ENCODE assay signal across 16 cellular contexts in the genomic region with DNA sequence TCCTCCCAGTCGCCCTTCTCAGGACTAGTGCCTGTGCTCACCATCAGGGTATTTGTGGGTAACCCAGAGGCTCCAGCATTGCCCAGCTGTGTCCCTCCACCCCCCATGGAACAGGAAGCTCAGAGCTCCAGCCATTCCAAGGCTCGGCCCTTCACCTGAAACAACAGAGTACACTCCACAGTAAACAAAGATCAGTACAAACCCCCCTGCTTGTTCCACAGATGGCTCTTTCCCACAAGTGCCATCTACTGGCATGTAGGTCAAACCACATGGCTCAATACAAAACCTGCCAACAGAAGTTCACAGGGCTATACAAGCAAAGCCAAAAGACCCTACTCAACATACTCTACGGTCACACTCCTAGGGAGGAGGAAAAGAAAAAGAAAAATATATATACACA.
DNase-seq lines count a peak whose midpoint lies in the region; ATAC-seq, FAIRE-seq and TF ChIP-seq lines count a peak whose summit lies in the region.
"Had no signal": no experiment of that assay in that cellular context is flagged by ENCODE, and none has a peak within 500 bp of the region (broad histone marks: within the 10 kb centered on the region; RNA-seq: fewer than 3 reads in every experiment).

No MANE protein-coding gene starts in this region.

- H4K8ac ChIP-seq in neuronal stem cell (ENCODE audit: low read depth, low read length): no peak overlapping the region

- H3K4ac ChIP-seq in neuronal stem cell (ENCODE audit: low read length): no peak overlapping the region

- FAIRE-seq in urothelium cell line (lab: Jason Lieb, UNC): no peak
- FAIRE-seq: D721Med had no signal

- H2BK5ac ChIP-seq in neuronal stem cell (ENCODE audit: low read length): no peak overlapping the region

- no peak overlapping the region for H3K4me3 ChIP-seq in neuronal stem cell (ENCODE audit: low read length in 2 of 2)
- H3K4me3 ChIP-seq: dorsolateral prefrontal cortex, tibial artery had no signal

- no peak overlapping the region for H2BK12ac ChIP-seq in neuronal stem cell (ENCODE audit: low read length)

- no peak overlapping the region for H3K14ac ChIP-seq in neuronal stem cell (ENCODE audit: low read length)

- no CpG with 5 or more reads among the region's 3 CpGs for WGBS in neuronal stem cell (ENCODE audit: extremely low coverage in 2 of 2, insufficient read length in 2 of 2, insufficient replicate concordance in 1 of 2), 2 donors

- peak overlapping the region; percentile 45 for H2AFZ ChIP-seq in neuronal stem cell (ENCODE audit: low read length)

- H2BK120ac ChIP-seq in neuronal stem cell (ENCODE audit: low read depth, low read length): no peak overlapping the region

- no peak overlapping the region for H4K91ac ChIP-seq in neuronal stem cell (ENCODE audit: low read depth, low read length, poor library complexity)

- H3K9ac ChIP-seq in neuronal stem cell (ENCODE audit: low read depth, low read length, poor library complexity): no peak overlapping the region

- no peak overlapping the region for H2BK15ac ChIP-seq in neuronal stem cell (ENCODE audit: low read length)

- DNase-seq in NCI-H1092 treated with DMSO at 0.1 percent for 48 hours (lab: John Stamatoyannopoulos, UW): peak; percentile 2
- no peak for DNase-seq in NCI-H1092 (lab: John Stamatoyannopoulos, UW)
- DNase-seq in NCI-H2171 treated with DMSO at 0.1 percent for 48 hours (lab: John Stamatoyannopoulos, UW): peak; percentile 44
- DNase-seq in neuronal stem cell (ENCODE audit: low spot score): no peak
- DNase-seq in urothelium cell line (ENCODE audit: low spot score): no peak
- DNase-seq: activated CD4-positive, alpha-beta T cell treated with anti-CD3 and anti-CD28 coated beads, Interleukin-2, amount 10 ng/mL, durations not matched to agents 7 days and 5 days; activated T-cell treated with anti-CD3 and anti-CD28 coated beads, Interleukin-2, amount 50 U/mL, for 72 hours; amniotic stem cell; dorsolateral prefrontal cortex; Kasumi-1; T-cell; tibial artery had no signal

- peaks cover 0 to 9% of the 10 kb centered on the region in 2 donors for H3K9me3 ChIP-seq in neuronal stem cell (replicated peaks in 1 of 2; ENCODE audit: control insufficient read depth in 2 of 2, insufficient read depth in 1 of 2, low read depth in 1 of 2, low read length in 2 of 2)

- H3K4me1 ChIP-seq in neuronal stem cell (ENCODE audit: control insufficient read depth in 2 of 2, insufficient read depth in 1 of 2, low read depth in 1 of 2, low read length in 2 of 2): no peaks in the 10 kb centered on the region
- H3K4me1 ChIP-seq: tibial artery had no signal

- no peak overlapping the region for H3K18ac ChIP-seq in neuronal stem cell (ENCODE audit: low read length)

- ATAC-seq in SK-N-SH treated with all-trans-retinoic acid at 6 μM for 48 hours (peak; percentile 57; the same call in 1 of the 3 replicates), GM21423 (IDR thresholded peaks at IDR 0.05; ENCODE audit: unreplicated experiment) (no peak), GM19328 (IDR thresholded peaks at IDR 0.05; ENCODE audit: unreplicated experiment) (no peak)
- ATAC-seq: activated T-cell treated with anti-CD3 and anti-CD28 coated beads, Interleukin-2, amount 50 U/mL, for 72 hours; T-cell had no signal

- no peaks in the 10 kb centered on the region for H3K79me1 ChIP-seq in neuronal stem cell (ENCODE audit: low read depth, low read length)

- no peak overlapping the region for H3K23ac ChIP-seq in neuronal stem cell (ENCODE audit: low read depth, low read length, poor library complexity)

- no peak overlapping the region for H3K4me2 ChIP-seq in neuronal stem cell (ENCODE audit: insufficient read depth, low read length, poor library complexity, severe bottlenecking)

- no peak overlapping the region for H2AK5ac ChIP-seq in neuronal stem cell (ENCODE audit: low read depth, low read length)

- no peaks in the 10 kb centered on the region for H3K27me3 ChIP-seq in neuronal stem cell (ENCODE audit: control insufficient read depth in 3 of 3, insufficient read depth in 3 of 3, low read depth in 1 of 3, low read length in 3 of 3)
- H3K27me3 ChIP-seq: dorsolateral prefrontal cortex, tibial artery had no signal

- no peak overlapping the region for H3K27ac ChIP-seq in neuronal stem cell (replicated peaks; ENCODE audit: low read length)
- H3K27ac ChIP-seq: dorsolateral prefrontal cortex, tibial artery had no signal

- H3K36me3 ChIP-seq in neuronal stem cell (replicated peaks in 1 of 2; ENCODE audit: control insufficient read depth in 2 of 2, insufficient read depth in 2 of 2, low read length in 2 of 2): no peaks in the 10 kb centered on the region
- H3K36me3 ChIP-seq: tibial artery had no signal

TF ChIP-seq in SK-N-SH treated with all-trans-retinoic acid at 6 μM for 48 hours, 23 proteins besides CTCF, POLR2A, EP300 and RAD21:
- TF ChIP-seq ZC3H10 (CRISPR knock-in tag; IDR thresholded peaks at IDR 0.05): no peak
- no peak for TF ChIP-seq ZNF565 (CRISPR knock-in tag; conservative IDR thresholded peaks at IDR 0.05; ENCODE audit: low read depth)
- TF ChIP-seq ZNF8 (CRISPR knock-in tag; IDR thresholded peaks at IDR 0.05): no peak
- TF ChIP-seq GLIS3 (CRISPR knock-in tag; IDR thresholded peaks at IDR 0.05): no peak
- no peak for TF ChIP-seq SNAI2 (CRISPR knock-in tag; IDR thresholded peaks at IDR 0.05)
TF ChIP-seq in SK-N-SH treated with all-trans-retinoic acid at 6 μM for 48 hours: peak in this region for 0.

Comparison
In these comparisons a context has a peak if more than half of its experiments do, and no peak if none do; other contexts are left out.
1. DNase-seq: peak in NCI-H1092 treated with DMSO at 0.1 percent for 48 hours (single experiment) and NCI-H2171 treated with DMSO at 0.1 percent for 48 hours (single experiment); none in NCI-H1092 (single experiment), neuronal stem cell (single experiment) and urothelium cell line (single experiment).